ENCODE assay signal across 1 cellular context in genomic region chr5:138213161-138214029, GRCh38.
A peak's percentile ranks its signal among the peaks of the same experiment; 100 is the strongest.
TF ChIP-seq lines count a peak whose summit lies in the region.

Gene CDC23 (minus strand): TSS chr5:138213323. CDS start chr5:138213312, 11 bp downstream.

TF ChIP-seq in K562, 482 proteins besides CTCF, POLR2A, EP300 and RAD21 (continued from another document and continues in another):
- TF ChIP-seq, protein P1, sequence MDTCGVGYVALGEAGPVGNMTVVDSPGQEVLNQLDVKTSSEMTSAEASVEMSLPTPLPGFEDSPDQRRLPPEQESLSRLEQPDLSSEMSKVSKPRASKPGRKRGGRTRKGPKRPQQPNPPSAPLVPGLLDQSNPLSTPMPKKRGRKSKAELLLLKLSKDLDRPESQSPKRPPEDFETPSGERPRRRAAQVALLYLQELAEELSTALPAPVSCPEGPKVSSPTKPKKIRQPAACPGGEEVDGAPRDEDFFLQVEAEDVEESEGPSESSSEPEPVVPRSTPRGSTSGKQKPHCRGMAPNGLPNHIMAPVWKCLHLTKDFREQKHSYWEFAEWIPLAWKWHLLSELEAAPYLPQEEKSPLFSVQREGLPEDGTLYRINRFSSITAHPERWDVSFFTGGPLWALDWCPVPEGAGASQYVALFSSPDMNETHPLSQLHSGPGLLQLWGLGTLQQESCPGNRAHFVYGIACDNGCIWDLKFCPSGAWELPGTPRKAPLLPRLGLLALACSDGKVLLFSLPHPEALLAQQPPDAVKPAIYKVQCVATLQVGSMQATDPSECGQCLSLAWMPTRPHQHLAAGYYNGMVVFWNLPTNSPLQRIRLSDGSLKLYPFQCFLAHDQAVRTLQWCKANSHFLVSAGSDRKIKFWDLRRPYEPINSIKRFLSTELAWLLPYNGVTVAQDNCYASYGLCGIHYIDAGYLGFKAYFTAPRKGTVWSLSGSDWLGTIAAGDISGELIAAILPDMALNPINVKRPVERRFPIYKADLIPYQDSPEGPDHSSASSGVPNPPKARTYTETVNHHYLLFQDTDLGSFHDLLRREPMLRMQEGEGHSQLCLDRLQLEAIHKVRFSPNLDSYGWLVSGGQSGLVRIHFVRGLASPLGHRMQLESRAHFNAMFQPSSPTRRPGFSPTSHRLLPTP (IDR thresholded peaks at IDR 0.05; ENCODE audit: borderline replicate concordance, extremely low read depth, insufficient read length) = no peak
- TF ChIP-seq, protein P2, sequence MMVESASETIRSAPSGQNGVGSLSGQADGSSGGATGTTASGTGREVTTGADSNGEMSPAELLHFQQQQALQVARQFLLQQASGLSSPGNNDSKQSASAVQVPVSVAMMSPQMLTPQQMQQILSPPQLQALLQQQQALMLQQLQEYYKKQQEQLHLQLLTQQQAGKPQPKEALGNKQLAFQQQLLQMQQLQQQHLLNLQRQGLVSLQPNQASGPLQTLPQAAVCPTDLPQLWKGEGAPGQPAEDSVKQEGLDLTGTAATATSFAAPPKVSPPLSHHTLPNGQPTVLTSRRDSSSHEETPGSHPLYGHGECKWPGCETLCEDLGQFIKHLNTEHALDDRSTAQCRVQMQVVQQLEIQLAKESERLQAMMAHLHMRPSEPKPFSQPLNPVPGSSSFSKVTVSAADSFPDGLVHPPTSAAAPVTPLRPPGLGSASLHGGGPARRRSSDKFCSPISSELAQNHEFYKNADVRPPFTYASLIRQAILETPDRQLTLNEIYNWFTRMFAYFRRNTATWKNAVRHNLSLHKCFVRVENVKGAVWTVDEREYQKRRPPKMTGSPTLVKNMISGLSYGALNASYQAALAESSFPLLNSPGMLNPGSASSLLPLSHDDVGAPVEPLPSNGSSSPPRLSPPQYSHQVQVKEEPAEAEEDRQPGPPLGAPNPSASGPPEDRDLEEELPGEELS (CRISPR knock-in tag; IDR thresholded peaks at IDR 0.05; ENCODE audit: borderline replicate concordance) = no peak
- TF ChIP-seq ETS2 (tag; IDR thresholded peaks at IDR 0.05; ENCODE audit: borderline replicate concordance, poor library complexity, severe bottlenecking) (no peak), ZC3H11A (IDR thresholded peaks at IDR 0.05; ENCODE audit: low read depth, low read length) (no peak), FOXK1 (CRISPR knock-in tag; IDR thresholded peaks at IDR 0.05; ENCODE audit: borderline replicate concordance) (no peak), ZEB2 (IDR thresholded peaks at IDR 0.05) (no peak), EP400 (IDR thresholded peaks at IDR 0.05) (peak; percentile 85), ETV1 (tag; conservative IDR thresholded peaks at IDR 0.05; ENCODE audit: low read depth) (no peak), DACH1 (IDR thresholded peaks at IDR 0.05; ENCODE audit: partially characterized antibody) (no peak), RBM39 (optimal IDR thresholded peaks at IDR 0.05; ENCODE audit: low read depth, low read length) (no peak), SMARCC2 (IDR thresholded peaks at IDR 0.05; ENCODE audit: low read depth) (no peak), ZBED1 (IDR thresholded peaks at IDR 0.05) (no peak), ZNF780A (CRISPR knock-in tag; IDR thresholded peaks at IDR 0.05) (no peak), ZNF23 (CRISPR knock-in tag; IDR thresholded peaks at IDR 0.05) (no peak), PURB (CRISPR knock-in tag; IDR thresholded peaks at IDR 0.05; ENCODE audit: low read depth) (no peak), ZNF282 (CRISPR knock-in tag; IDR thresholded peaks at IDR 0.05) (no peak), SAFB (IDR thresholded peaks at IDR 0.05; ENCODE audit: borderline replicate concordance, low read depth, low read length) (no peak), CREB1 (IDR thresholded peaks at IDR 0.05) (peak; percentile 86), CREB1 (CRISPR knock-in tag; IDR thresholded peaks at IDR 0.05) (peak; percentile 86), CBFA2T3 (IDR thresholded peaks at IDR 0.05) (no peak), NKRF (IDR thresholded peaks at IDR 0.05; ENCODE audit: borderline replicate concordance) (peak; percentile 73; the same call in 1 of the 2 replicates), PRPF4 (IDR thresholded peaks at IDR 0.05; ENCODE audit: insufficient read depth, low read depth, low read length, poor library complexity, severe bottlenecking) (no peak), ZSCAN32 (CRISPR knock-in tag; IDR thresholded peaks at IDR 0.05) (no peak), DDX20 (tag; IDR thresholded peaks at IDR 0.05; ENCODE audit: low read depth) (no peak), TAF15 (IDR thresholded peaks at IDR 0.05; ENCODE audit: low read depth, low read length) (no peak), BRD4 (IDR thresholded peaks at IDR 0.05) (no peak), HDAC8 (tag; IDR thresholded peaks at IDR 0.05) (no peak), ZZZ3 (IDR thresholded peaks at IDR 0.05) (peak; percentile 34; the same call in 1 of the 2 replicates), ZNF232 (CRISPR knock-in tag; IDR thresholded peaks at IDR 0.05) (no peak), ESRRA (IDR thresholded peaks at IDR 0.05; ENCODE audit: borderline replicate concordance, low read depth) (no peak), ZNF551 (CRISPR knock-in tag; IDR thresholded peaks at IDR 0.05) (no peak), ZNF263 (CRISPR knock-in tag; IDR thresholded peaks at IDR 0.05; ENCODE audit: borderline replicate concordance) (no peak), PYGO2 (tag; IDR thresholded peaks at IDR 0.05) (no peak), CHD4 (IDR thresholded peaks at IDR 0.05; ENCODE audit: insufficient read depth, insufficient replicate concordance, low read depth, low read length, poor library complexity, severe bottlenecking) (no peak), FOXP1 (CRISPR knock-in tag; IDR thresholded peaks at IDR 0.05) (no peak), YBX1 (IDR thresholded peaks at IDR 0.05) (no peak), PHF21A (IDR thresholded peaks at IDR 0.05; ENCODE audit: borderline replicate concordance, low read depth) (no peak), KAT2B (IDR thresholded peaks at IDR 0.05; ENCODE audit: low read depth, low read length) (no peak), TEAD1 (CRISPR knock-in tag; IDR thresholded peaks at IDR 0.05) (no peak), NFE2L1 (tag; IDR thresholded peaks at IDR 0.05; ENCODE audit: borderline replicate concordance, low read depth) (no peak), IRF1 (CRISPR knock-in tag; IDR thresholded peaks at IDR 0.05; ENCODE audit: borderline replicate concordance) (no peak), ZNF586 (CRISPR knock-in tag; conservative IDR thresholded peaks at IDR 0.05) (no peak), GTF2F1 (IDR thresholded peaks at IDR 0.05; ENCODE audit: low read depth, low read length) (no peak), HBP1 (CRISPR knock-in tag; IDR thresholded peaks at IDR 0.05) (no peak), TFE3 (CRISPR knock-in tag; IDR thresholded peaks at IDR 0.05) (no peak), MCM2 (IDR thresholded peaks at IDR 0.05; ENCODE audit: low read depth) (no peak), ZNF699 (CRISPR knock-in tag; IDR thresholded peaks at IDR 0.05; ENCODE audit: insufficient replicate concordance) (no peak)
- TF ChIP-seq, protein P3, sequence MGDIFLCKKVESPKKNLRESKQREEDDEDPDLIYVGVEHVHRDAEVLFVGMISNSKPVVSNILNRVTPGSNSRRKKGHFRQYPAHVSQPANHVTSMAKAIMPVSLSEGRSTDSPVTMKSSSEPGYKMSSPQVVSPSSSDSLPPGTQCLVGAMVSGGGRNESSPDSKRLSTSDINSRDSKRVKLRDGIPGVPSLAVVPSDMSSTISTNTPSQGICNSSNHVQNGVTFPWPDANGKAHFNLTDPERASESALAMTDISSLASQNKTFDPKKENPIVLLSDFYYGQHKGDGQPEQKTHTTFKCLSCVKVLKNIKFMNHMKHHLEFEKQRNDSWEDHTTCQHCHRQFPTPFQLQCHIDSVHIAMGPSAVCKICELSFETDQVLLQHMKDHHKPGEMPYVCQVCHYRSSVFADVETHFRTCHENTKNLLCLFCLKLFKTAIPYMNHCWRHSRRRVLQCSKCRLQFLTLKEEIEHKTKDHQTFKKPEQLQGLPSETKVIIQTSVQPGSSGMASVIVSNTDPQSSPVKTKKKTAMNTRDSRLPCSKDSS (IDR thresholded peaks at IDR 0.05; ENCODE audit: low read depth, partially characterized antibody) = no peak
- TF ChIP-seq, protein P4, sequence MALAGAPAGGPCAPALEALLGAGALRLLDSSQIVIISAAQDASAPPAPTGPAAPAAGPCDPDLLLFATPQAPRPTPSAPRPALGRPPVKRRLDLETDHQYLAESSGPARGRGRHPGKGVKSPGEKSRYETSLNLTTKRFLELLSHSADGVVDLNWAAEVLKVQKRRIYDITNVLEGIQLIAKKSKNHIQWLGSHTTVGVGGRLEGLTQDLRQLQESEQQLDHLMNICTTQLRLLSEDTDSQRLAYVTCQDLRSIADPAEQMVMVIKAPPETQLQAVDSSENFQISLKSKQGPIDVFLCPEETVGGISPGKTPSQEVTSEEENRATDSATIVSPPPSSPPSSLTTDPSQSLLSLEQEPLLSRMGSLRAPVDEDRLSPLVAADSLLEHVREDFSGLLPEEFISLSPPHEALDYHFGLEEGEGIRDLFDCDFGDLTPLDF (CRISPR knock-in tag; IDR thresholded peaks at IDR 0.05) = peak; percentile 86
- TF ChIP-seq, protein P5, sequence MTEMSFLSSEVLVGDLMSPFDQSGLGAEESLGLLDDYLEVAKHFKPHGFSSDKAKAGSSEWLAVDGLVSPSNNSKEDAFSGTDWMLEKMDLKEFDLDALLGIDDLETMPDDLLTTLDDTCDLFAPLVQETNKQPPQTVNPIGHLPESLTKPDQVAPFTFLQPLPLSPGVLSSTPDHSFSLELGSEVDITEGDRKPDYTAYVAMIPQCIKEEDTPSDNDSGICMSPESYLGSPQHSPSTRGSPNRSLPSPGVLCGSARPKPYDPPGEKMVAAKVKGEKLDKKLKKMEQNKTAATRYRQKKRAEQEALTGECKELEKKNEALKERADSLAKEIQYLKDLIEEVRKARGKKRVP (CRISPR knock-in tag; IDR thresholded peaks at IDR 0.05) = no peak
- TF ChIP-seq, protein P6, sequence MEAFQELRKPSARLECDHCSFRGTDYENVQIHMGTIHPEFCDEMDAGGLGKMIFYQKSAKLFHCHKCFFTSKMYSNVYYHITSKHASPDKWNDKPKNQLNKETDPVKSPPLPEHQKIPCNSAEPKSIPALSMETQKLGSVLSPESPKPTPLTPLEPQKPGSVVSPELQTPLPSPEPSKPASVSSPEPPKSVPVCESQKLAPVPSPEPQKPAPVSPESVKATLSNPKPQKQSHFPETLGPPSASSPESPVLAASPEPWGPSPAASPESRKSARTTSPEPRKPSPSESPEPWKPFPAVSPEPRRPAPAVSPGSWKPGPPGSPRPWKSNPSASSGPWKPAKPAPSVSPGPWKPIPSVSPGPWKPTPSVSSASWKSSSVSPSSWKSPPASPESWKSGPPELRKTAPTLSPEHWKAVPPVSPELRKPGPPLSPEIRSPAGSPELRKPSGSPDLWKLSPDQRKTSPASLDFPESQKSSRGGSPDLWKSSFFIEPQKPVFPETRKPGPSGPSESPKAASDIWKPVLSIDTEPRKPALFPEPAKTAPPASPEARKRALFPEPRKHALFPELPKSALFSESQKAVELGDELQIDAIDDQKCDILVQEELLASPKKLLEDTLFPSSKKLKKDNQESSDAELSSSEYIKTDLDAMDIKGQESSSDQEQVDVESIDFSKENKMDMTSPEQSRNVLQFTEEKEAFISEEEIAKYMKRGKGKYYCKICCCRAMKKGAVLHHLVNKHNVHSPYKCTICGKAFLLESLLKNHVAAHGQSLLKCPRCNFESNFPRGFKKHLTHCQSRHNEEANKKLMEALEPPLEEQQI (IDR thresholded peaks at IDR 0.05) = peak; percentile 52; the same call in 1 of the 2 replicates
